In genomic region chr2:38439226-38439612, GRCh38 we compare ENCODE assay signal across 13 cellular contexts.
DNase-seq lines count a peak whose midpoint lies in the region; ATAC-seq, FAIRE-seq and TF ChIP-seq lines count a peak whose summit lies in the region.
"Had no signal": no experiment of that assay in that cellular context is flagged by ENCODE, and none has a peak within 500 bp of the region (broad histone marks: within the 10 kb centered on the region; RNA-seq: fewer than 3 reads in every experiment).

No MANE protein-coding gene starts in this region.

- H3K27me3 ChIP-seq in keratinocyte (ENCODE audit: control insufficient read depth, extremely low read depth, insufficient read depth, low read length) = no peaks in the 10 kb centered on the region
- H3K27me3 ChIP-seq: uterus had no signal

- H3K36me3 ChIP-seq in keratinocyte (ENCODE audit: control insufficient read depth in 2 of 2, extremely low read depth in 1 of 2, insufficient read depth in 2 of 2, low read length in 2 of 2) = no peaks in the 10 kb centered on the region
- H3K36me3 ChIP-seq: uterus had no signal

- FAIRE-seq in keratinocyte (lab: Jason Lieb, UNC) = peak; percentile 84

- peaks cover 2% of the 10 kb centered on the region for H3K9me3 ChIP-seq in keratinocyte (ENCODE audit: control insufficient read depth, low read depth, low read length)
- H3K9me3 ChIP-seq: uterus had no signal

- H2AFZ ChIP-seq in keratinocyte (ENCODE audit: control insufficient read depth, low read length) = no peak overlapping the region

- H4K20me1 ChIP-seq in keratinocyte (ENCODE audit: control insufficient read depth, extremely low read depth, insufficient read depth, low read length) = no peaks in the 10 kb centered on the region

- no peak overlapping the region for H3K4me3 ChIP-seq in keratinocyte (ENCODE audit: control insufficient read depth in 2 of 3, extremely low read depth in 1 of 3, insufficient read depth in 2 of 3, low read depth in 1 of 3, low read length in 3 of 3)
- H3K4me3 ChIP-seq: skin epidermis, uterus had no signal

- no peak for TF ChIP-seq CTCF in keratinocyte (optimal IDR thresholded peaks at IDR 0.05 in 1 of 3, IDR thresholded peaks at IDR 0.05 in 1 of 3, conservative IDR thresholded peaks at IDR 0.05 in 1 of 3; ENCODE audit: extremely low read depth in 1 of 3, insufficient read depth in 2 of 3, low read length in 3 of 3)

- ATAC-seq in GM18502 (IDR thresholded peaks at IDR 0.05; ENCODE audit: poor library complexity, unreplicated experiment) = peak; percentile 25
- peak; percentile 34 for ATAC-seq in GM21447 (IDR thresholded peaks at IDR 0.05; ENCODE audit: unreplicated experiment)
- peak; percentile 25 for ATAC-seq in HG03558 (IDR thresholded peaks at IDR 0.05; ENCODE audit: extremely low read depth, unreplicated experiment)
- no peak for ATAC-seq in GM21528 (IDR thresholded peaks at IDR 0.05; ENCODE audit: low FRiP score, unreplicated experiment)
- ATAC-seq in GM19328 (IDR thresholded peaks at IDR 0.05; ENCODE audit: unreplicated experiment) = no peak

- H3K4me2 ChIP-seq in keratinocyte (ENCODE audit: control insufficient read depth, extremely low read depth, insufficient read depth, low read depth, low read length) = no peak overlapping the region

- dilution Hi-C loops in keratinocyte (cut with MboI; ENCODE audit: extremely low pct_ligation_motif_present, low sequenced_read_pairs) = no loop called here

- H3K9me1 ChIP-seq in keratinocyte (ENCODE audit: control insufficient read depth, extremely low read depth, insufficient read depth, low read length) = peaks cover 3% of the 10 kb centered on the region

- H3K79me2 ChIP-seq in keratinocyte (ENCODE audit: control insufficient read depth, insufficient read depth, low read length) = no peaks in the 10 kb centered on the region

- H3K4me1 ChIP-seq in keratinocyte (ENCODE audit: control insufficient read depth, extremely low read depth, insufficient read depth, low read length) = peaks cover 67% of the 10 kb centered on the region
- H3K4me1 ChIP-seq: uterus had no signal

- H3K27ac ChIP-seq in keratinocyte (ENCODE audit: control insufficient read depth, insufficient read depth, low read length) = no peak overlapping the region
- H3K27ac ChIP-seq: C4-2B, uterus had no signal

- no peak overlapping the region for H3K9ac ChIP-seq in keratinocyte (ENCODE audit: control insufficient read depth, extremely low read depth, insufficient read depth, low read length)

- no peak for DNase-seq in keratinocyte (ENCODE audit: low read depth, low spot score)
- DNase-seq in SW480 (ENCODE audit: low spot score) = no peak
- no peak for DNase-seq in dermis blood vessel endothelial cell
- DNase-seq: erythroblast, Kasumi-1, uterus had no signal

Comparison
In these comparisons a context has a peak if more than half of its experiments do, and no peak if none do; other contexts are left out.
1. ATAC-seq: peak in GM18502 (single experiment), GM21447 (single experiment) and HG03558 (single experiment); none in GM21528 (single experiment) and GM19328 (single experiment).